20 cellular contexts compared by ENCODE assay signal in genomic region chr13:107413005-107413404, GRCh38.
DNase-seq lines count a peak whose midpoint lies in the region; ATAC-seq, FAIRE-seq and TF ChIP-seq lines count a peak whose summit lies in the region.
"Had no signal": no experiment of that assay in that cellular context is flagged by ENCODE, and none has a peak within 500 bp of the region (broad histone marks: within the 10 kb centered on the region; RNA-seq: fewer than 3 reads in every experiment).

No MANE protein-coding gene starts in this region.

- no peak overlapping the region for H2BK5ac ChIP-seq in H1 (ENCODE audit: low read depth, low read length)

- CTCF ChIA-PET in HepG2 (lab: Yijun Ruan, JAX; ENCODE audit: low intra/inter-chr PET ratio, low total read pairs) (no interaction called here), H1 (lab: Charles Lee; ENCODE audit: partially characterized antibody) (no interaction called here)

- H4K20me1 ChIP-seq in HepG2 (ENCODE audit: insufficient read depth, low read length), result no peaks in the 10 kb centered on the region
- H4K20me1 ChIP-seq in H1 (replicated peaks in 1 of 2; ENCODE audit: control insufficient read depth in 1 of 2, insufficient read depth in 2 of 2, low read length in 2 of 2), result no peaks in the 10 kb centered on the region
- H4K20me1 ChIP-seq: BLaER1 treated with 17β-estradiol and CSF1 and Interleukin-3, amounts not matched to agents 10 nM and 100 nM had no signal

- H3K27ac ChIP-seq in HepG2 (ENCODE audit: extremely low read length, insufficient read depth, low read length), result no peak overlapping the region
- no peak overlapping the region for H3K27ac ChIP-seq in right lobe of liver
- H3K27ac ChIP-seq in H1 (ENCODE audit: low read depth, low read length), result no peak overlapping the region
- H3K27ac ChIP-seq: 22Rv1; A549; BLaER1 treated with 17β-estradiol and CSF1 and Interleukin-3, amounts not matched to agents 10 nM and 100 nM; C4-2B had no signal

- H3K36me3 ChIP-seq in HepG2 (replicated peaks in 1 of 2; ENCODE audit: control insufficient read depth in 1 of 2, insufficient read depth in 2 of 2, low read length in 2 of 2) (no peaks in the 10 kb centered on the region), right lobe of liver (no peaks in the 10 kb centered on the region), H1 (ENCODE audit: control insufficient read depth in 2 of 4, insufficient read depth in 4 of 4, low read length in 3 of 4) (no peaks in the 10 kb centered on the region)
- H3K36me3 ChIP-seq: BLaER1 treated with 17β-estradiol and CSF1 and Interleukin-3, amounts not matched to agents 10 nM and 100 nM had no signal

- no peak overlapping the region for H2AFZ ChIP-seq in HepG2 (ENCODE audit: low read length)
- no peak overlapping the region for H2AFZ ChIP-seq in H1 (ENCODE audit: low read length)

- H3K9ac ChIP-seq in HepG2 (ENCODE audit: insufficient read depth, low read depth, low read length) (no peak overlapping the region), H1 (replicated peaks in 1 of 4; ENCODE audit: extremely low read depth in 1 of 4, low read depth in 3 of 4, low read length in 3 of 4) (no peak overlapping the region)
- H3K9ac ChIP-seq: BLaER1 treated with 17β-estradiol and CSF1 and Interleukin-3, amounts not matched to agents 10 nM and 100 nM had no signal

- no peak overlapping the region for H3K4me3 ChIP-seq in HepG2 (replicated peaks in 1 of 3; ENCODE audit: insufficient read depth in 1 of 3, low read depth in 2 of 3, low read length in 3 of 3)
- H3K4me3 ChIP-seq in right lobe of liver, result no peak overlapping the region
- no peak overlapping the region for H3K4me3 ChIP-seq in H1 (ENCODE audit: extremely low read depth in 1 of 4, insufficient read depth in 2 of 4, low read depth in 3 of 4, low read length in 4 of 4)
- H3K4me3 ChIP-seq: A549; BLaER1 treated with 17β-estradiol and CSF1 and Interleukin-3, amounts not matched to agents 10 nM and 100 nM had no signal

- H3K9me3 ChIP-seq in HepG2 (ENCODE audit: low read length) (0 out of 2 replicates have a peak, but pooled peaks cover 7% of the 10 kb centered on the region), right lobe of liver (no peaks in the 10 kb centered on the region), H1 (ENCODE audit: insufficient read depth in 2 of 2, low read depth in 1 of 2, low read length in 1 of 2) (no peaks in the 10 kb centered on the region)
- H3K9me3 ChIP-seq: A549; BLaER1 treated with 17β-estradiol and CSF1 and Interleukin-3, amounts not matched to agents 10 nM and 100 nM; Caco-2 had no signal

- DNase-seq in HepG2 (ENCODE audit: low spot score) (no peak), right lobe of liver (no peak), H1 (ENCODE audit: low read depth in 1 of 2, low spot score in 2 of 2) (no peak), SHP77 treated with DMSO at 0.1 percent for 48 hours (lab: John Stamatoyannopoulos, UW) (no peak), mucosa of gallbladder (ENCODE audit: low spot score) (no peak)
- DNase-seq: AML-193; Caco-2; Calu3; CD4-positive, alpha-beta T cell; CD8-positive, alpha-beta T cell; DMS79 treated with DMSO at 0.1 percent for 48 hours; GF-D8 had no signal

- no peak overlapping the region for H3K56ac ChIP-seq in H1 (replicated peaks; ENCODE audit: insufficient read length, low read depth, low read length)

- no peaks in the 10 kb centered on the region for H3K79me2 ChIP-seq in HepG2 (ENCODE audit: insufficient read depth, low read length)
- H3K79me2 ChIP-seq in H1 (ENCODE audit: control insufficient read depth in 1 of 2, insufficient read depth in 2 of 2, low read length in 2 of 2), result no peaks in the 10 kb centered on the region

- no peak overlapping the region for H3K4me2 ChIP-seq in HepG2 (ENCODE audit: low read depth, low read length)
- H3K4me2 ChIP-seq in H1 (ENCODE audit: insufficient read depth in 1 of 2, low read depth in 2 of 2, low read length in 2 of 2), result no peak overlapping the region
- H3K4me2 ChIP-seq: A549; BLaER1 treated with 17β-estradiol and CSF1 and Interleukin-3, amounts not matched to agents 10 nM and 100 nM had no signal

- TF ChIP-seq CTCF in HepG2 (CRISPR knock-in tag; IDR thresholded peaks at IDR 0.05) (no peak), right lobe of liver (IDR thresholded peaks at IDR 0.05) (no peak), H1 (IDR thresholded peaks at IDR 0.05; ENCODE audit: control extremely low read depth in 1 of 3, insufficient read depth in 1 of 3, low read depth in 1 of 3, low read length in 3 of 3) (no peak)

- FAIRE-seq in HepG2 (lab: Jason Lieb, UNC), result no peak
- FAIRE-seq in H1 (lab: Jason Lieb, UNC), result no peak
- FAIRE-seq: A549, D721Med, G401.6, GM12891, GM19239 had no signal

- H4K5ac ChIP-seq in H1 (ENCODE audit: insufficient read length, low read depth, low read length), result no peak overlapping the region

- no peak overlapping the region for H4K8ac ChIP-seq in H1 (ENCODE audit: extremely low read depth, insufficient read depth, low read length)

- no peak overlapping the region for H3K18ac ChIP-seq in H1 (ENCODE audit: extremely low read depth, low read length)

- no TSS peak for BruUV-seq in HepG2 (replicated peaks; lab: Mats Ljungman, UMichigan)

- no peak overlapping the region for H2BK12ac ChIP-seq in H1 (ENCODE audit: low read depth, low read length)

- intact Hi-C loops in HepG2 (cut with micrococcal nuclease; ENCODE audit: unreplicated experiment), result no loop called here
- intact Hi-C loops in right lobe of liver (cut with DNase I), result no loop called here

- H2BK20ac ChIP-seq in H1 (ENCODE audit: low read length), result no peak overlapping the region

- no peak overlapping the region for H4K91ac ChIP-seq in H1 (replicated peaks; ENCODE audit: insufficient read length, low read length)

- TF ChIP-seq EP300 in HepG2 (IDR thresholded peaks at IDR 0.05; ENCODE audit: low read depth in 2 of 2, low read length in 2 of 2) (no peak), HepG2 (CRISPR knock-in tag; IDR thresholded peaks at IDR 0.05; ENCODE audit: borderline replicate concordance) (no peak), H1 (IDR thresholded peaks at IDR 0.05; ENCODE audit: borderline replicate concordance in 1 of 2, low read depth in 2 of 2, low read length in 2 of 2) (no peak)

- no peak overlapping the region for H3K4ac ChIP-seq in H1 (replicated peaks; ENCODE audit: insufficient read length, low read depth, low read length)

- TF ChIP-seq POLR2A in HepG2 (IDR thresholded peaks at IDR 0.05; ENCODE audit: insufficient read depth in 1 of 2, low read depth in 2 of 2, low read length in 2 of 2), result no peak
- no peak for TF ChIP-seq POLR2A in right lobe of liver (IDR thresholded peaks at IDR 0.05)
- TF ChIP-seq POLR2A in H1 (IDR thresholded peaks at IDR 0.05; ENCODE audit: control extremely low read depth in 1 of 2, low read depth in 2 of 2, low read length in 2 of 2), result no peak

- no peak overlapping the region for H3K14ac ChIP-seq in H1 (ENCODE audit: insufficient read length)

- no peak overlapping the region for H2BK15ac ChIP-seq in H1 (ENCODE audit: low read length)

- no peak for ATAC-seq in HepG2
- ATAC-seq in right lobe of liver, result no peak
- ATAC-seq: A549; CD8-positive, alpha-beta T cell had no signal

- TF ChIP-seq RAD21 in HepG2 (CRISPR knock-in tag; IDR thresholded peaks at IDR 0.05) (no peak), H1 (IDR thresholded peaks at IDR 0.05 in 1 of 2, conservative IDR thresholded peaks at IDR 0.05 in 1 of 2; ENCODE audit: low read depth in 2 of 2, low read length in 2 of 2) (no peak)

- in situ Hi-C loops in HepG2 (cut with HindIII; ENCODE audit: extremely low pct_ligation_motif_present, low pct_unique_long_range_greater_than_20kb), result no loop called here

- H3K79me1 ChIP-seq in H1 (ENCODE audit: low read depth, low read length), result no peaks in the 10 kb centered on the region

- no peak overlapping the region for H2BK120ac ChIP-seq in H1 (replicated peaks; ENCODE audit: low read depth, low read length)

- no peak overlapping the region for H3K23ac ChIP-seq in H1 (ENCODE audit: insufficient read length)

- no peak overlapping the region for H2AK5ac ChIP-seq in H1 (ENCODE audit: low read depth, low read length)

- H3K4me1 ChIP-seq in HepG2 (ENCODE audit: insufficient read depth, low read length), result no peaks in the 10 kb centered on the region
- H3K4me1 ChIP-seq in right lobe of liver, result no peaks in the 10 kb centered on the region
- H3K4me1 ChIP-seq in H1 (replicated peaks in 1 of 4; ENCODE audit: control insufficient read depth in 3 of 4, insufficient read depth in 4 of 4, low read length in 3 of 4), result no peaks in the 10 kb centered on the region
- H3K4me1 ChIP-seq: A549; BLaER1 treated with 17β-estradiol and CSF1 and Interleukin-3, amounts not matched to agents 10 nM and 100 nM; Caco-2 had no signal

- H3K27me3 ChIP-seq in HepG2 (ENCODE audit: control insufficient read depth in 1 of 2, insufficient read depth in 2 of 2, low read length in 2 of 2) (no peaks in the 10 kb centered on the region), right lobe of liver (no peaks in the 10 kb centered on the region), H1 (replicated peaks in 1 of 4; ENCODE audit: control insufficient read depth in 3 of 4, extremely low read depth in 1 of 4, insufficient read depth in 3 of 4, low read length in 3 of 4) (no peaks in the 10 kb centered on the region)
- H3K27me3 ChIP-seq: BLaER1 treated with 17β-estradiol and CSF1 and Interleukin-3, amounts not matched to agents 10 nM and 100 nM had no signal

- POLR2A ChIA-PET in HepG2 (lab: Yijun Ruan, JAX) (no interaction called here), H1 (lab: Charles Lee; ENCODE audit: partially characterized antibody) (no interaction called here)

- H3K23me2 ChIP-seq in H1 (ENCODE audit: low read depth, low read length), result no peaks in the 10 kb centered on the region

TF ChIP-seq in HepG2, 621 proteins besides CTCF, POLR2A, EP300 and RAD21:
- TF ChIP-seq SP4 (CRISPR knock-in tag; IDR thresholded peaks at IDR 0.05) (no peak), CEBPB (IDR thresholded peaks at IDR 0.05; ENCODE audit: borderline replicate concordance, low read depth, low read length) (peak; percentile 17; the same call in 1 of the 2 replicates)

TF ChIP-seq in H1, 55 proteins besides CTCF, POLR2A, EP300 and RAD21 (continues in another document):
- TF ChIP-seq CEBPB (IDR thresholded peaks at IDR 0.05; ENCODE audit: low read depth, low read length), result peak; percentile 66; the same call in 1 of the 2 replicates
- TF ChIP-seq E2F6 (IDR thresholded peaks at IDR 0.05), result no peak
- no peak for TF ChIP-seq TAF7 (optimal IDR thresholded peaks at IDR 0.05; ENCODE audit: borderline replicate concordance, low read depth, low read length)

Comparison
In these comparisons a context has a peak if more than half of its experiments do, and no peak if none do; other contexts are left out.
1. Of the 41 proteins assayed by ChIP-seq in both HepG2 and H1: peak only in HepG2: none; only in H1: none; in both: CEBPB; in neither: 40.